ENCODE assay signal across 2 cellular contexts in the genomic region with DNA sequence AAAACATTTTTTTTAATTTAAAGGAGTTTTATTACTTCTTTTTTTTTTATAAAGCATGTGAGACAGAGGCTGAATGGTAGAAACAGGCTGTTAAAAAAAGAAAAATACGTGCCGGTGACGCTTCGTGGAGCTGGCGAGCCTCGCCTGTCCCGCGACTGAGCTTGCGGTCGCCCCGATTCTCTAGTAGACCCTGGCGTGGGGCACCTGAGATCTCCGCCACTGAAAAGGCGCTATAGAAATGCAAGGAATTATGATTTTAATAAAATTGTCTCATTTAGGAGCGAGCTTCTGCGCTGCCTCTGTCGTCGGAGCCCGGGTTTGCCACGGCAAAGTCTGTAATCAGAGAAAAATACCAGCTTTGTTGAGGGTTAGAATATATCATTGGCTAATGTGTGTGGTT.
TF ChIP-seq lines count a peak whose summit lies in the region.

No MANE protein-coding gene starts in this region.

TF ChIP-seq in HCT116, 20 proteins besides CTCF, POLR2A, EP300 and RAD21 (continued from another document):
- TF ChIP-seq, protein P1, sequence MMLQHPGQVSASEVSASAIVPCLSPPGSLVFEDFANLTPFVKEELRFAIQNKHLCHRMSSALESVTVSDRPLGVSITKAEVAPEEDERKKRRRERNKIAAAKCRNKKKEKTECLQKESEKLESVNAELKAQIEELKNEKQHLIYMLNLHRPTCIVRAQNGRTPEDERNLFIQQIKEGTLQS (IDR thresholded peaks at IDR 0.05), result no peak
- no peak for TF ChIP-seq EZH2 (IDR thresholded peaks at IDR 0.05)
- TF ChIP-seq TCF7L2 (IDR thresholded peaks at IDR 0.05; ENCODE audit: borderline replicate concordance, extremely low read depth, insufficient read depth, insufficient read length), result no peak

TF ChIP-seq in WTC11, 78 proteins besides CTCF, POLR2A, EP300 and RAD21 (continued from another document):
- TF ChIP-seq, protein P2, sequence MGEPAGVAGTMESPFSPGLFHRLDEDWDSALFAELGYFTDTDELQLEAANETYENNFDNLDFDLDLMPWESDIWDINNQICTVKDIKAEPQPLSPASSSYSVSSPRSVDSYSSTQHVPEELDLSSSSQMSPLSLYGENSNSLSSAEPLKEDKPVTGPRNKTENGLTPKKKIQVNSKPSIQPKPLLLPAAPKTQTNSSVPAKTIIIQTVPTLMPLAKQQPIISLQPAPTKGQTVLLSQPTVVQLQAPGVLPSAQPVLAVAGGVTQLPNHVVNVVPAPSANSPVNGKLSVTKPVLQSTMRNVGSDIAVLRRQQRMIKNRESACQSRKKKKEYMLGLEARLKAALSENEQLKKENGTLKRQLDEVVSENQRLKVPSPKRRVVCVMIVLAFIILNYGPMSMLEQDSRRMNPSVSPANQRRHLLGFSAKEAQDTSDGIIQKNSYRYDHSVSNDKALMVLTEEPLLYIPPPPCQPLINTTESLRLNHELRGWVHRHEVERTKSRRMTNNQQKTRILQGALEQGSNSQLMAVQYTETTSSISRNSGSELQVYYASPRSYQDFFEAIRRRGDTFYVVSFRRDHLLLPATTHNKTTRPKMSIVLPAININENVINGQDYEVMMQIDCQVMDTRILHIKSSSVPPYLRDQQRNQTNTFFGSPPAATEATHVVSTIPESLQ (CRISPR knock-in tag; IDR thresholded peaks at IDR 0.05), result no peak
- TF ChIP-seq, protein P3, sequence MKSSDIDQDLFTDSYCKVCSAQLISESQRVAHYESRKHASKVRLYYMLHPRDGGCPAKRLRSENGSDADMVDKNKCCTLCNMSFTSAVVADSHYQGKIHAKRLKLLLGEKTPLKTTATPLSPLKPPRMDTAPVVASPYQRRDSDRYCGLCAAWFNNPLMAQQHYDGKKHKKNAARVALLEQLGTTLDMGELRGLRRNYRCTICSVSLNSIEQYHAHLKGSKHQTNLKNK (CRISPR knock-in tag; IDR thresholded peaks at IDR 0.05), result no peak
- TF ChIP-seq SMAD3 (CRISPR knock-in tag; IDR thresholded peaks at IDR 0.05; ENCODE audit: borderline replicate concordance) (no peak), CBFB (CRISPR knock-in tag; IDR thresholded peaks at IDR 0.05; ENCODE audit: low read depth) (no peak), GTF2I (CRISPR knock-in tag; conservative IDR thresholded peaks at IDR 0.05) (no peak), ZNF317 (CRISPR knock-in tag; IDR thresholded peaks at IDR 0.05; ENCODE audit: borderline replicate concordance, low read depth) (no peak)
- TF ChIP-seq, protein P4, sequence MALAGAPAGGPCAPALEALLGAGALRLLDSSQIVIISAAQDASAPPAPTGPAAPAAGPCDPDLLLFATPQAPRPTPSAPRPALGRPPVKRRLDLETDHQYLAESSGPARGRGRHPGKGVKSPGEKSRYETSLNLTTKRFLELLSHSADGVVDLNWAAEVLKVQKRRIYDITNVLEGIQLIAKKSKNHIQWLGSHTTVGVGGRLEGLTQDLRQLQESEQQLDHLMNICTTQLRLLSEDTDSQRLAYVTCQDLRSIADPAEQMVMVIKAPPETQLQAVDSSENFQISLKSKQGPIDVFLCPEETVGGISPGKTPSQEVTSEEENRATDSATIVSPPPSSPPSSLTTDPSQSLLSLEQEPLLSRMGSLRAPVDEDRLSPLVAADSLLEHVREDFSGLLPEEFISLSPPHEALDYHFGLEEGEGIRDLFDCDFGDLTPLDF (CRISPR knock-in tag; IDR thresholded peaks at IDR 0.05), result no peak
